Comparison of ENCODE assay signal across 8 cellular contexts in genomic region chr15:84979651-84980050, GRCh38. TPM values are rescaled to one million over a fixed set of nuclear protein-coding genes. Genes with fewer than 3 reads are reported as not detected.
DNase-seq lines count a peak whose midpoint lies in the region; ATAC-seq, FAIRE-seq and TF ChIP-seq lines count a peak whose summit lies in the region.

No MANE protein-coding gene starts in this region.

- no peak for TF ChIP-seq POLR2A in endothelial cell of umbilical vein (IDR thresholded peaks at IDR 0.05; ENCODE audit: low read depth, low read length)

- H3K4me3 ChIP-seq in CD8-positive, alpha-beta memory T cell (ENCODE audit: low read length): peak overlapping the region; percentile 97
- H3K4me3 ChIP-seq in endothelial cell of umbilical vein (replicated peaks in 1 of 3; ENCODE audit: insufficient read depth in 1 of 3, low read depth in 1 of 3, low read length in 3 of 3): no peak overlapping the region
- H3K4me3 ChIP-seq in neural progenitor cell: peak overlapping the region; percentile 62

- no peaks in the 10 kb centered on the region for H3K9me3 ChIP-seq in CD8-positive, alpha-beta memory T cell (ENCODE audit: low read length)
- H3K9me3 ChIP-seq in endothelial cell of umbilical vein (replicated peaks; ENCODE audit: control insufficient read depth, insufficient read depth, low read length) (no peaks in the 10 kb centered on the region), neural progenitor cell (ENCODE audit: low read depth) (no peaks in the 10 kb centered on the region)

- H3K79me2 ChIP-seq in endothelial cell of umbilical vein (ENCODE audit: control insufficient read depth, insufficient read depth, low read length) (peaks cover 21% of the 10 kb centered on the region), neural progenitor cell (ENCODE audit: low read depth) (no peaks in the 10 kb centered on the region)

- ATAC-seq in GM19324 (IDR thresholded peaks at IDR 0.05; ENCODE audit: low FRiP score, unreplicated experiment) (no peak), GM19328 (IDR thresholded peaks at IDR 0.05; ENCODE audit: unreplicated experiment) (no peak), GM18511 (IDR thresholded peaks at IDR 0.05; ENCODE audit: unreplicated experiment) (no peak)

- TF ChIP-seq CTCF in endothelial cell of umbilical vein (IDR thresholded peaks at IDR 0.05; ENCODE audit: extremely low read depth in 1 of 2, insufficient read depth in 1 of 2, low read depth in 1 of 2, low read length in 2 of 2) (no peak), neural progenitor cell (IDR thresholded peaks at IDR 0.05) (no peak)

- FAIRE-seq in endothelial cell of umbilical vein (lab: Jason Lieb, UNC): no peak

- H3K36me3 Mint-ChIP-seq in CD8-positive, alpha-beta memory T cell: peaks cover 0 to 9% (median 0%) of the 10 kb centered on the region in 3 donors
- H3K36me3 Mint-ChIP-seq in neural progenitor cell: peaks cover 2% of the 10 kb centered on the region

- no peak overlapping the region for H2AFZ ChIP-seq in endothelial cell of umbilical vein (ENCODE audit: low read depth, low read length)
- peak overlapping the region; percentile 34 for H2AFZ ChIP-seq in neural progenitor cell (replicated peaks)

- H3K27me3 Mint-ChIP-seq in CD8-positive, alpha-beta memory T cell: peaks cover 5% of the 10 kb centered on the region in 2 donors
- H3K27me3 Mint-ChIP-seq in neural progenitor cell (ENCODE audit: insufficient read depth, low read depth): peaks cover 23% of the 10 kb centered on the region

- H3K27ac ChIP-seq in CD8-positive, alpha-beta memory T cell (ENCODE audit: low read depth, low read length): peak overlapping the region; percentile 83
- no peak overlapping the region for H3K27ac ChIP-seq in endothelial cell of umbilical vein (ENCODE audit: insufficient read depth, low read depth, low read length)
- no peak overlapping the region for H3K27ac ChIP-seq in neural progenitor cell

- H3K36me3 ChIP-seq in CD8-positive, alpha-beta memory T cell (ENCODE audit: insufficient read depth, low read length): no peaks in the 10 kb centered on the region
- H3K36me3 ChIP-seq in endothelial cell of umbilical vein (ENCODE audit: control insufficient read depth in 2 of 2, extremely low read depth in 1 of 2, insufficient read depth in 2 of 2, low read length in 2 of 2) (no peaks in the 10 kb centered on the region), neural progenitor cell (no peaks in the 10 kb centered on the region)

- H3K9me3 Mint-ChIP-seq in CD8-positive, alpha-beta memory T cell: no peaks in the 10 kb centered on the region
- no peaks in the 10 kb centered on the region for H3K9me3 Mint-ChIP-seq in neural progenitor cell

- H3K9me1 ChIP-seq in endothelial cell of umbilical vein (replicated peaks; ENCODE audit: control insufficient read depth, extremely low read depth, insufficient read depth, low read length): no peaks in the 10 kb centered on the region

- intact Hi-C loops in endothelial cell of umbilical vein (cut with micrococcal nuclease): loop anchor here (1.0 to 5.0 kb wide), 3 partner anchors 20 to 391 kb away; no protein-coding TSS in a partner anchor

- CTCF ChIA-PET in CD8-positive, alpha-beta memory T cell (lab: Charles Lee): interaction anchor here (0.5 to 1.9 kb wide), 2 partner anchors 14 to 61 kb away, joined by 4 to 7 read pairs; no protein-coding TSS in a partner anchor
- CTCF ChIA-PET in endothelial cell of umbilical vein (lab: Charles Lee): interaction anchor here (0.9 to 3.1 kb wide), 4 partner anchors 22 to 64 kb away, joined by 3 to 21 read pairs (median 4); no protein-coding TSS in a partner anchor

- peak overlapping the region in 7 of 8 donors; percentile 91 to 99 (median 94) for H3K27ac Mint-ChIP-seq in CD8-positive, alpha-beta memory T cell
- no peak overlapping the region for H3K27ac Mint-ChIP-seq in neural progenitor cell

- DNase-seq in CD8-positive, alpha-beta memory T cell: no peak
- peak; percentile 15 for DNase-seq in RPMI7951 (ENCODE audit: low read depth)
- DNase-seq in endothelial cell of umbilical vein (ENCODE audit: low read depth, low spot score): no peak
- DNase-seq in neural progenitor cell (ENCODE audit: low spot score): peak; percentile 45
- no peak for DNase-seq in stimulated activated CD4-positive, alpha-beta T cell treated with anti-CD3 and anti-CD28 coated beads, Interleukin-15, amount 100 ng/mL, for 24 hours

- peaks cover 23 to 31% (median 29%) of the 10 kb centered on the region in 3 donors for H3K4me1 Mint-ChIP-seq in CD8-positive, alpha-beta memory T cell
- H3K4me1 Mint-ChIP-seq in neural progenitor cell: peaks cover 20% of the 10 kb centered on the region

- H3K4me3 Mint-ChIP-seq in CD8-positive, alpha-beta memory T cell: peak overlapping the region; percentile 91 to 98 (median 94)
- peak overlapping the region; percentile 90 for H3K4me3 Mint-ChIP-seq in neural progenitor cell

- POLR2A ChIA-PET in CD8-positive, alpha-beta memory T cell (lab: Charles Lee): no interaction called here
- POLR2A ChIA-PET in endothelial cell of umbilical vein (lab: Charles Lee): no interaction called here

- H3K9ac ChIP-seq in endothelial cell of umbilical vein (replicated peaks; ENCODE audit: extremely low read depth, insufficient read depth, low read length) (no peak overlapping the region), neural progenitor cell (no peak overlapping the region)

- H3K27me3 ChIP-seq in CD8-positive, alpha-beta memory T cell (ENCODE audit: insufficient read depth, low read length, poor library complexity, severe bottlenecking): no peaks in the 10 kb centered on the region
- H3K27me3 ChIP-seq in endothelial cell of umbilical vein (ENCODE audit: control insufficient read depth in 2 of 2, insufficient read depth in 2 of 2, low read length in 2 of 2): no peaks in the 10 kb centered on the region
- peaks cover 70% of the 10 kb centered on the region for H3K27me3 ChIP-seq in neural progenitor cell

- H3K4me2 ChIP-seq in endothelial cell of umbilical vein (ENCODE audit: insufficient read depth, low read length): peak overlapping the region; percentile 82
- H3K4me2 ChIP-seq in neural progenitor cell: peak overlapping the region; percentile 80

- H4K20me1 ChIP-seq in endothelial cell of umbilical vein (replicated peaks; ENCODE audit: control insufficient read depth, extremely low read depth, insufficient read depth, low read length): no peaks in the 10 kb centered on the region
- peaks cover 16% of the 10 kb centered on the region for H4K20me1 ChIP-seq in neural progenitor cell (ENCODE audit: low read depth)

- H3F3A ChIP-seq in neural progenitor cell (ENCODE audit: low read depth): peaks cover 29% of the 10 kb centered on the region

- BruUV-seq in endothelial cell of umbilical vein (replicated peaks; lab: Mats Ljungman, UMichigan): no TSS peak

- H3K4me1 ChIP-seq in CD8-positive, alpha-beta memory T cell (ENCODE audit: insufficient read depth, low read length): peaks cover 15% of the 10 kb centered on the region
- peaks cover 16% of the 10 kb centered on the region for H3K4me1 ChIP-seq in endothelial cell of umbilical vein (ENCODE audit: control insufficient read depth, extremely low read depth, insufficient read depth, low read length)
- H3K4me1 ChIP-seq in neural progenitor cell: peaks cover 6% of the 10 kb centered on the region

- dilution Hi-C loops in endothelial cell of umbilical vein (cut with MboI; ENCODE audit: extremely low pct_ligation_motif_present, low sequenced_read_pairs): no loop called here

TF ChIP-seq in endothelial cell of umbilical vein, 7 proteins besides CTCF, POLR2A, EP300 and RAD21:
- no peak for TF ChIP-seq MAX (IDR thresholded peaks at IDR 0.05; ENCODE audit: insufficient read depth, insufficient read length)
- TF ChIP-seq EZH2 (IDR thresholded peaks at IDR 0.05; ENCODE audit: borderline replicate concordance, low read depth, low read length, severe bottlenecking): no peak
- TF ChIP-seq JUN (IDR thresholded peaks at IDR 0.05; ENCODE audit: borderline replicate concordance, insufficient read depth, insufficient read length, low read depth): no peak
- TF ChIP-seq GATA2 (IDR thresholded peaks at IDR 0.05; ENCODE audit: insufficient read depth, insufficient read length, low read depth, low read length): no peak
- no peak for TF ChIP-seq POLR2AphosphoS5 (IDR thresholded peaks at IDR 0.05; ENCODE audit: insufficient read depth, low read depth, low read length)
- TF ChIP-seq MYC (IDR thresholded peaks at IDR 0.05; ENCODE audit: low read depth, low read length): no peak
- no peak for TF ChIP-seq FOS (IDR thresholded peaks at IDR 0.05; ENCODE audit: borderline replicate concordance, insufficient read depth, low read length)

RNA-seq across cellular contexts. Expression of gene PDE8A, which starts 2.0 kb away (rescaled TPM):
- 10 to 100 TPM; 14.3 to 17.6 TPM for total RNA-seq in CD8-positive, alpha-beta memory T cell
- 4.4 TPM for polyA plus RNA-seq in CD8-positive, alpha-beta memory T cell
- total RNA-seq in RPMI7951 (2014; rRNA removed; shearing (Covaris generic)): 24.9 and 28.7 TPM in 2 replicates
- total RNA-seq in endothelial cell of umbilical vein (45.7 and 46.9 TPM in 2 replicates), neural progenitor cell (ENCODE audit: low replicate concordance) (9.0 and 11.4 TPM in 2 replicates)
- 19.3 and 21.3 TPM in 2 replicates for polyA plus RNA-seq in endothelial cell of umbilical vein
- 20.8 and 23.3 TPM in 2 replicates for polyA plus RNA-seq in endothelial cell of umbilical vein (2011; cell fraction: cytosol; rRNA removed)
- 113 and 128 TPM in 2 replicates for polyA plus RNA-seq in endothelial cell of umbilical vein (2011; cell fraction: nucleus; rRNA removed)
- polyA plus RNA-seq in endothelial cell of umbilical vein (2012): 20.4 and 24.4 TPM in 2 replicates
- 36.7 and 47.9 TPM in 2 replicates for polyA minus RNA-seq in endothelial cell of umbilical vein
- 40.5 TPM for polyA minus RNA-seq in endothelial cell of umbilical vein (2011; cell fraction: cytosol; rRNA and poly(A)+ RNA removed)
- polyA minus RNA-seq in endothelial cell of umbilical vein (2011; cell fraction: nucleus; rRNA and poly(A)+ RNA removed): 69.0 and 87.8 TPM in 2 replicates

Comparison
In these comparisons a context has a peak if more than half of its experiments do, and no peak if none do; other contexts are left out.
1. DNase-seq: peak in RPMI7951 (single experiment) and neural progenitor cell (single experiment); none in CD8-positive, alpha-beta memory T cell (0 of 5), endothelial cell of umbilical vein (single experiment) and stimulated activated CD4-positive, alpha-beta T cell treated with anti-CD3 and anti-CD28 coated beads, Interleukin-15, amount 100 ng/mL, for 24 hours (single experiment).
2. H3K4me3 ChIP-seq: peak in CD8-positive, alpha-beta memory T cell (single experiment) and neural progenitor cell (single experiment); none in endothelial cell of umbilical vein (0 of 3).